In the genomic region with DNA sequence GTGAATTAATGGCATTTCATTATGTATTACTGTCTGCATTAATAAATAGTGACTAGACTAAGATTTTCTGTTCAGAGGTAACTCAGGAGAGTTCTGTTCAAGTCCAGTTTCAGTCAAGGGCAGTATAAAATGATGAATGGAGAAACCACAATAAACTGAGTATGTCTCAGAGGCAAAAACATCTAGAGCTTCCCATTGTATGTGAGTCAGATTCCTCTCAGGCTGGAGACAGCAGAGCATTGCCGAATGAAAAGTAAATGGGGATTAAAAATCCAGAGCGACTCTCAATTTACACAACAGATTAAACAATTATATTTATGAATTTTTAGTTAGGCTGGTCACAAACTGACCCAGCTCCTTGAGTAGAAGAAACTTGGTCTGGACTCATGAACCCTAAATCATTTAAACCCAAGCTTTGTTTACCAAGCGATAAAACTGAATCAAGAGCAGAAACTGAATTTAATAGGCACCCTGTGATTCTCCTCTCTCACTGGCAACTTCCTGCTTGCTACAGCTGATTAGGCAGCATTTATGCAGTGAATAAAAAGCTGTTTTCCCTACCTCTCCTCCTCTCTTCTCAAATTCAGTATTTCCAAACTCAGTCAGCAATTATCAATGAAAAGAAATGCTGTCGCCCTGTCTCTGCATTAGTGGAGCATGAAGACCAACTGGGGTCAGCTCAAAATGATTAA, we compare ENCODE assay signal across 15 cellular contexts.
A peak's percentile ranks its signal among the peaks of the same experiment; 100 is the strongest.
DNase-seq lines count a peak whose midpoint lies in the region; ATAC-seq and TF ChIP-seq lines count a peak whose summit lies in the region.
"Had no signal": no experiment of that assay in that cellular context is flagged by ENCODE, and none has a peak within 500 bp of the region (broad histone marks: within the 10 kb centered on the region; RNA-seq: fewer than 3 reads in every experiment).

No MANE protein-coding gene starts in this region.

- no peak overlapping the region for H3K9ac ChIP-seq in mesendoderm (ENCODE audit: low read length)

- H4K8ac ChIP-seq in mesendoderm (ENCODE audit: low read depth, low read length), result no peak overlapping the region

- no peak overlapping the region for H3K56ac ChIP-seq in mesendoderm (ENCODE audit: low read length)

- DNase-seq in G401 (ENCODE audit: low spot score) (peak; percentile 22), NCI-H748 (lab: John Stamatoyannopoulos, UW; ENCODE audit: unreplicated experiment) (peak; percentile 85), fibroblast of pulmonary artery (ENCODE audit: low read depth) (peak; percentile 2), mesendoderm (no peak), middle frontal gyrus (ENCODE audit: extremely low spot score, low spot score) (no peak), WERI-Rb-1 (no peak)
- DNase-seq: activated CD8-positive, alpha-beta memory T cell treated with anti-CD3 and anti-CD28 coated beads for 24 hours; activated gamma-delta T cell; AML-193; caudate nucleus; NCI-H1694; stimulated activated CD4-positive, alpha-beta T cell treated with anti-CD3 and anti-CD28 coated beads, Interleukin-2, amount 100 ng/mL, for 48 hours had no signal

- H3K4me1 ChIP-seq in neuron (ENCODE audit: insufficient read depth, low read length) (peaks cover 21% of the 10 kb centered on the region), mesendoderm (ENCODE audit: control insufficient read depth, low read depth, low read length) (no peaks in the 10 kb centered on the region)

- no peak overlapping the region for H3K18ac ChIP-seq in mesendoderm (ENCODE audit: low read length)

- H3K79me1 ChIP-seq in mesendoderm (ENCODE audit: low read length), result no peaks in the 10 kb centered on the region

- H3K23ac ChIP-seq in mesendoderm (ENCODE audit: low read length), result no peak overlapping the region

- H3K79me2 ChIP-seq in mesendoderm (ENCODE audit: control insufficient read depth, insufficient read depth, low read length), result no peaks in the 10 kb centered on the region

- peaks cover 2% of the 10 kb centered on the region for H3K9me3 ChIP-seq in neuron (ENCODE audit: low read length)
- H3K9me3 ChIP-seq in WERI-Rb-1 (ENCODE audit: severe bottlenecking), result peaks cover 2% of the 10 kb centered on the region

- no peak overlapping the region for H2BK120ac ChIP-seq in mesendoderm (ENCODE audit: low read depth, low read length)

- H2AFZ ChIP-seq in neuron (ENCODE audit: low read depth, low read length), result peak overlapping the region; percentile 67

- no peak overlapping the region for H3K4me2 ChIP-seq in mesendoderm (ENCODE audit: low read length)

- no peak for ATAC-seq in GM21360 (IDR thresholded peaks at IDR 0.05; ENCODE audit: unreplicated experiment)
- ATAC-seq: esophagus mucosa had no signal

- no peak overlapping the region for H2AK5ac ChIP-seq in mesendoderm (ENCODE audit: low read length)

- no peak overlapping the region for H2BK5ac ChIP-seq in mesendoderm (ENCODE audit: low read length)

- H3K36me3 ChIP-seq in neuron (ENCODE audit: insufficient read depth, low read length) (no peaks in the 10 kb centered on the region), mesendoderm (ENCODE audit: control insufficient read depth, insufficient read depth, low read length) (no peaks in the 10 kb centered on the region), WERI-Rb-1 (no peaks in the 10 kb centered on the region)

- no peak for TF ChIP-seq CTCF in fibroblast of pulmonary artery (IDR thresholded peaks at IDR 0.05; ENCODE audit: low read length, missing control alignments)
- no peak for TF ChIP-seq CTCF in WERI-Rb-1 (IDR thresholded peaks at IDR 0.05; ENCODE audit: low read depth, low read length)

- H4K5ac ChIP-seq in mesendoderm (ENCODE audit: low read length), result no peak overlapping the region

- no CpG with 5 or more reads among the region's 4 CpGs for WGBS in mesendoderm (ENCODE audit: extremely low coverage, insufficient coverage, low lambda C conversion rate)

- H3K27me3 ChIP-seq in neuron (ENCODE audit: insufficient read depth, low read length), result no peaks in the 10 kb centered on the region
- H3K27me3 ChIP-seq in mesendoderm (ENCODE audit: insufficient read depth, low read length, poor library complexity), result no peaks in the 10 kb centered on the region
- H3K27me3 ChIP-seq in WERI-Rb-1 (ENCODE audit: insufficient read depth, low read depth, severe bottlenecking), result no peaks in the 10 kb centered on the region

- H3K4me3 ChIP-seq in fibroblast of pulmonary artery (replicated peaks; ENCODE audit: low read depth, low read length) (no peak overlapping the region), neuron (ENCODE audit: low read length) (peak overlapping the region; percentile 41), mesendoderm (ENCODE audit: low read length) (no peak overlapping the region), WERI-Rb-1 (ENCODE audit: low read depth, low read length) (no peak overlapping the region)

- H2BK15ac ChIP-seq in mesendoderm (replicated peaks; ENCODE audit: low read depth), result no peak overlapping the region

- no peak overlapping the region for H3K27ac ChIP-seq in mesendoderm (ENCODE audit: low read depth, low read length)
- no peak overlapping the region for H3K27ac ChIP-seq in WERI-Rb-1

- no peak overlapping the region for H3K4ac ChIP-seq in mesendoderm (ENCODE audit: low read depth, low read length)

- in situ Hi-C loops in G401 (cut with HindIII; ENCODE audit: low sequenced_read_pairs), result no loop called here

Comparison
In these comparisons a context has a peak if more than half of its experiments do, and no peak if none do; other contexts are left out.
1. DNase-seq: peak in G401 (single experiment), NCI-H748 (single experiment) and fibroblast of pulmonary artery (single experiment); none in mesendoderm (single experiment), middle frontal gyrus (single experiment) and WERI-Rb-1 (single experiment).